8 cellular contexts compared by ENCODE assay signal in the genomic region with DNA sequence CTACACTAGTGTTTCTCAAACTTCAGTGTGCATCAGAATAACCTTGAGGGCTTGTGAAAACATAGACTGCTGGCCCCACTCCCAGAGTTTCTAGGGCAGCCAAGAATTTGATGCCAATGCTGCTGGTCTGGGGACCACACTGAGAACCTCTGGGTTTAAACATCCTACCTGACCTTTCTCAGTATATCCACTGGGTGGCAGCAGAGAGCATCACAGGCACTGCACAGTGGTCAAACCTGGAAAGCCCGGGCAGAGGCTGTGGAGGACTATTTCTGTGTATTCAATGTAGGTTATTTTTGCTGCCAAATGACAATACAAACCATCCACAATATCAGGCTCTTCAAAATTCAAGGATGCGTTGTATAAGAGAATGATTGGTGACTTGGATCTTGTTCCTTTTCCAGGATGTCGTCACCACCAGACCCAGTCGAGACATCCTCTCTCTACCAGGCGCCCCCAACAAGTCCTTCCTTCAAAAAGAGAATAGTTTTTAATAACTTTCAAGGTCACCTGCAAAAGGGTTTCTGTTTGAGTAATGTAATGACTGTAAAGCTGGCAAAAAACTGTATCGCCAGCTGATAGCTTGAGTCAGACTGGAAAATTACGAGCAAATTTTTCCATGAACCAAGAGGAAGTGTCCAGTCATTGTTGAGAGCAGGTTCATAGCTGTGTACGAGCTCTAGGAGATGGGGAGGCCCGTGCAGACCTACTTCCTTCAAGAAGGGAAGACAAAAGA. TPM values are rescaled to one million over a fixed set of nuclear protein-coding genes. Genes with fewer than 3 reads are reported as not detected.
DNase-seq lines count a peak whose midpoint lies in the region; ATAC-seq and TF ChIP-seq lines count a peak whose summit lies in the region.

No MANE protein-coding gene starts in this region.

- intact Hi-C loops in Right ventricle myocardium inferior (cut with DNase I) (loop anchor here (2.0 to 10.0 kb wide), 7 partner anchors 34 to 506 kb away; partner anchors contain the start of genes ALDH1A2 and POLR2M), psoas muscle (cut with DNase I) (loop anchor here (2.0 to 10.0 kb wide), 8 partner anchors 51 to 614 kb away; partner anchors contain the start of gene POLR2M (in 1 of the 2))

- no peaks in the 10 kb centered on the region for H3K4me1 ChIP-seq in psoas muscle

- H3K36me3 Mint-ChIP-seq in activated naive CD4-positive, alpha-beta T cell treated with anti-CD3 and anti-CD28 coated beads, Interleukin-2, amount 50 U/mL, for 24 hours = peaks cover 3% of the 10 kb centered on the region

- DNase-seq in HFF-Myc (ENCODE audit: extremely low read depth, low read depth) = peak; percentile 43
- DNase-seq in MV-4-11 (lab: John Stamatoyannopoulos, UW) = peak; percentile 55
- DNase-seq in SKM-1 treated with dmso at 0.1 percent for 144 hours (lab: John Stamatoyannopoulos, UW; ENCODE audit: unreplicated experiment) = peak; percentile 75
- peak; percentile 81 for DNase-seq in Right ventricle myocardium inferior (ENCODE audit: missing footprints)
- peak; percentile 54 to 73 for DNase-seq in psoas muscle
- DNase-seq in middle frontal gyrus (ENCODE audit: extremely low spot score, low spot score) = no peak

- H3K36me3 ChIP-seq in psoas muscle (ENCODE audit: insufficient read depth in 1 of 2, low read depth in 1 of 2) = no peaks in the 10 kb centered on the region

- peak; percentile 91 for ATAC-seq in Right ventricle myocardium inferior
- peak; percentile 94 to 99 (median 96) for ATAC-seq in psoas muscle

- H3K27me3 Mint-ChIP-seq in activated naive CD4-positive, alpha-beta T cell treated with anti-CD3 and anti-CD28 coated beads, Interleukin-2, amount 50 U/mL, for 24 hours = no peaks in the 10 kb centered on the region

- no peak overlapping the region for H3K27ac ChIP-seq in psoas muscle

- H3K27ac Mint-ChIP-seq in activated naive CD4-positive, alpha-beta T cell treated with anti-CD3 and anti-CD28 coated beads, Interleukin-2, amount 50 U/mL, for 24 hours = peak overlapping the region; percentile 98

- 37 to 49% (median 42%) methylated on average over 9 of the region's 9 CpGs for WGBS in psoas muscle, 3 donors

- H3K9me3 ChIP-seq in psoas muscle = no peaks in the 10 kb centered on the region

- H3K4me3 ChIP-seq in HFF-Myc (replicated peaks; ENCODE audit: low read depth, low read length) (no peak overlapping the region), psoas muscle (no peak overlapping the region)

- H3K9me3 Mint-ChIP-seq in activated naive CD4-positive, alpha-beta T cell treated with anti-CD3 and anti-CD28 coated beads, Interleukin-2, amount 50 U/mL, for 24 hours = peaks cover 5% of the 10 kb centered on the region

- H3K4me3 Mint-ChIP-seq in activated naive CD4-positive, alpha-beta T cell treated with anti-CD3 and anti-CD28 coated beads, Interleukin-2, amount 50 U/mL, for 24 hours = peak overlapping the region; percentile 74

- H3K27me3 ChIP-seq in psoas muscle (ENCODE audit: insufficient read depth in 3 of 3, low read length in 2 of 3) = no peaks in the 10 kb centered on the region

- H3K4me1 Mint-ChIP-seq in activated naive CD4-positive, alpha-beta T cell treated with anti-CD3 and anti-CD28 coated beads, Interleukin-2, amount 50 U/mL, for 24 hours = peaks cover 50% of the 10 kb centered on the region

- peak; percentile 84 for TF ChIP-seq CTCF in GM12872 (IDR thresholded peaks at IDR 0.05; ENCODE audit: insufficient read depth, low read depth, low read length)
- TF ChIP-seq CTCF in HFF-Myc (IDR thresholded peaks at IDR 0.05; ENCODE audit: low read depth, low read length, missing control alignments) = peak; percentile 83
- peak; percentile 94 for TF ChIP-seq CTCF in psoas muscle (IDR thresholded peaks at IDR 0.05)

RNA-seq across cellular contexts. Expression of gene MYZAP, which starts 30.6 kb away (rescaled TPM):
- 869 TPM for total RNA-seq in Right ventricle myocardium inferior
- 10 to 100 TPM in 1 of 4 donors, 1 to 10 TPM in 3; 2.6 to 24.8 (median 4.6) TPM for total RNA-seq in psoas muscle
- 1 to 10 TPM; 2.0 to 4.2 (median 3.4) TPM for polyA plus RNA-seq in psoas muscle

Comparison
In these comparisons a context has a peak if more than half of its experiments do, and no peak if none do; other contexts are left out.
1. RNA of gene MYZAP, which starts 30.6 kb away (total RNA-seq): 869 TPM in Right ventricle myocardium inferior (single experiment); 2.6 to 24.8 TPM in psoas muscle; every median in the first group is over 10 times any median in the second.
2. Peak in every context shown above with its lines, with median percentiles within 50 percentile points of each other: CTCF ChIP-seq.